Comparison of ENCODE assay signal across 8 cellular contexts in the genomic region with DNA sequence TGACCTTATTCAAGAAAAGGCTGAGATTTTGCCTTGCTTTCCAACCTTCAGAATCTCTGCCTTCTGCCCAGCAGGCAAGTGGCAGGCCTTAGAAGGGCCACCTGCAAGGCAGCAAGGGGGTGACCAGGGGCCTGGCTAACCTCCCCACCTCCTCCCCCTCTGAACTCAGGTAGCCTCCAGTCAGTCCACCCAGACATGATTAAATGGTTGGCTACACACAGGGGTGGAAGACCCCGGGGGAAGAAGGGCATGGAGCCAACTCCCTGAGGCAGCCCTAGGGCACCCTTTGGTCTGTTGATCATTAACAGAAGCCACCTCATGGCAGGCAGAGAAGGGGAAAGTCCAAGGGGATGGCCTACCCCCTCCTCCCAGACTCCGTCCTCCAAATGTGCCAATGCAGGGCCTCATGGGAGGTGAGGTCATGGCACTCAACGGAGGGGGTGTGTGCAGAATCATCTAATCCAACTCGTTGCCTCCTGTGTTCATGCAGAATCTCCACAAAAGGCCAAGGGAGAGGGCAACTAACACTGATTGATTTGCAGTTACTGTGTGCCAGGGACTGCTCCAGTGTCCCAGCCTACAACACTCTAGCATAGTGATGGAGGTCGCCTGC. TPM values are rescaled to one million over a fixed set of nuclear protein-coding genes. Genes with fewer than 3 reads are reported as not detected.
A peak's percentile ranks its signal among the peaks of the same experiment; 100 is the strongest.
DNase-seq lines count a peak whose midpoint lies in the region; ATAC-seq lines count a peak whose summit lies in the region.

No MANE protein-coding gene starts in this region.

- no peaks in the 10 kb centered on the region for H3K9me3 ChIP-seq in right cardiac atrium (ENCODE audit: control insufficient read depth, low read length)

- 67% methylated on average over 5 of the region's 5 CpGs for WGBS in right cardiac atrium

- peaks cover 0 to under 1% of the 10 kb centered on the region in 2 donors for H3K9me3 Mint-ChIP-seq in stimulated activated naive B cell treated with anti-CD40 and anti-IgM and Interleukin-4, amounts not matched to agents 10 μg/mL and 1 μg/mL and 100 μg/mL, for 72 hours
- H3K9me3 Mint-ChIP-seq in activated T-cell treated with anti-CD3 and anti-CD28 coated beads, Interleukin-2, amount 50 U/mL, for 4 hours: no peaks in the 10 kb centered on the region

- peak overlapping the region; percentile 63 for H3K27ac Mint-ChIP-seq in stimulated activated naive B cell treated with anti-CD40 and anti-IgM and Interleukin-4, amounts not matched to agents 10 μg/mL and 1 μg/mL and 100 μg/mL, for 72 hours

- H3K4me3 ChIP-seq in right cardiac atrium (ENCODE audit: low read length): no peak overlapping the region
- no peak overlapping the region for H3K4me3 ChIP-seq in H7 (ENCODE audit: insufficient read depth, low read depth, low read length)

- H3K4me3 Mint-ChIP-seq in stimulated activated naive B cell treated with anti-CD40 and anti-IgM and Interleukin-4, amounts not matched to agents 10 μg/mL and 1 μg/mL and 100 μg/mL, for 72 hours: no peak overlapping the region
- H3K4me3 Mint-ChIP-seq in activated T-cell treated with anti-CD3 and anti-CD28 coated beads, Interleukin-2, amount 50 U/mL, for 4 hours: no peak overlapping the region

- peaks cover 20% of the 10 kb centered on the region for H3K4me1 ChIP-seq in right cardiac atrium (ENCODE audit: control insufficient read depth, insufficient read depth, low read length)

- no peak overlapping the region for H3K27ac ChIP-seq in right cardiac atrium (ENCODE audit: low read length)

- H3K36me3 Mint-ChIP-seq in stimulated activated naive B cell treated with anti-CD40 and anti-IgM and Interleukin-4, amounts not matched to agents 10 μg/mL and 1 μg/mL and 100 μg/mL, for 72 hours: peaks cover 21 to 31% of the 10 kb centered on the region in 2 donors
- H3K36me3 Mint-ChIP-seq in activated T-cell treated with anti-CD3 and anti-CD28 coated beads, Interleukin-2, amount 50 U/mL, for 4 hours (ENCODE audit: insufficient read depth): peaks cover 21% of the 10 kb centered on the region

- no peaks in the 10 kb centered on the region for H3K27me3 ChIP-seq in right cardiac atrium (ENCODE audit: control insufficient read depth, insufficient read depth)
- no peaks in the 10 kb centered on the region for H3K27me3 ChIP-seq in H7 (ENCODE audit: control insufficient read depth, insufficient read depth, low read length)

- peaks cover 1 to 2% of the 10 kb centered on the region in 2 donors for H3K27me3 Mint-ChIP-seq in stimulated activated naive B cell treated with anti-CD40 and anti-IgM and Interleukin-4, amounts not matched to agents 10 μg/mL and 1 μg/mL and 100 μg/mL, for 72 hours
- no peaks in the 10 kb centered on the region for H3K27me3 Mint-ChIP-seq in activated T-cell treated with anti-CD3 and anti-CD28 coated beads, Interleukin-2, amount 50 U/mL, for 4 hours (ENCODE audit: low read depth)

- H3K4me1 Mint-ChIP-seq in stimulated activated naive B cell treated with anti-CD40 and anti-IgM and Interleukin-4, amounts not matched to agents 10 μg/mL and 1 μg/mL and 100 μg/mL, for 72 hours: peaks cover 57 to 82% of the 10 kb centered on the region in 2 donors
- peaks cover 91% of the 10 kb centered on the region for H3K4me1 Mint-ChIP-seq in activated T-cell treated with anti-CD3 and anti-CD28 coated beads, Interleukin-2, amount 50 U/mL, for 4 hours (ENCODE audit: low read depth)

- peak; percentile 30 for ATAC-seq in GM18498 (IDR thresholded peaks at IDR 0.05; ENCODE audit: unreplicated experiment)
- no peak for ATAC-seq in right cardiac atrium
- ATAC-seq in stimulated activated naive B cell treated with anti-CD40 and anti-IgM and Interleukin-4, amounts not matched to agents 10 μg/mL and 1 μg/mL and 100 μg/mL, for 72 hours (replicated peaks): peak; percentile 45 to 49
- ATAC-seq in activated T-cell treated with anti-CD3 and anti-CD28 coated beads, Interleukin-2, amount 50 U/mL, for 4 hours: no peak

- peaks cover 8% of the 10 kb centered on the region for H3K36me3 ChIP-seq in H7 (replicated peaks; ENCODE audit: control insufficient read depth, insufficient read depth, low read length)

- intact Hi-C loops in right cardiac atrium (cut with DNase I): loop anchor here in 3 of 4 donors (10.0 kb wide), 4 partner anchors 100 to 530 kb away; no protein-coding TSS in a partner anchor

- peak; percentile 92 for DNase-seq in RKO (ENCODE audit: low spot score)
- peak in 2 of 3 donors; percentile 64 to 75 for DNase-seq in right cardiac atrium
- DNase-seq in stimulated activated naive B cell treated with anti-CD40 and anti-IgM and Interleukin-4, amounts not matched to agents 10 μg/mL and 1 μg/mL and 100 μg/mL, for 72 hours: peak; percentile 84
- DNase-seq in activated T-cell treated with anti-CD3 and anti-CD28 coated beads, Interleukin-2, amount 50 U/mL, for 4 hours: no peak
- no peak for DNase-seq in NCI-H510A treated with DMSO at 0.1 percent for 48 hours (lab: John Stamatoyannopoulos, UW)
- DNase-seq in H7: no peak
- DNase-seq in NCI-H1436 treated with DMSO at 0.1 percent for 48 hours (lab: John Stamatoyannopoulos, UW): no peak

RNA-seq across cellular contexts. Expression of gene ZFP36L1, which starts 8.5 kb away (rescaled TPM):
- total RNA-seq in right cardiac atrium: 100 to 1,000 TPM in 3 of 4 donors, 10 to 100 TPM in 1; 97.4 to 132 (median 117) TPM
- polyA plus RNA-seq in right cardiac atrium: 45.2 TPM
- 100 to 1,000 TPM; 179 to 242 (median 210) TPM for total RNA-seq in activated T-cell treated with anti-CD3 and anti-CD28 coated beads, Interleukin-2, amount 50 U/mL, for 4 hours
- 47.8 and 73.1 TPM in 2 replicates for total RNA-seq in H7 (2014; rRNA removed; shearing (Covaris generic))

Comparison
In these comparisons a context has a peak if more than half of its experiments do, and no peak if none do; other contexts are left out.
1. ATAC-seq: peak in GM18498 (single experiment) and stimulated activated naive B cell treated with anti-CD40 and anti-IgM and Interleukin-4, amounts not matched to agents 10 μg/mL and 1 μg/mL and 100 μg/mL, for 72 hours (2 of 2); none in right cardiac atrium (0 of 2) and activated T-cell treated with anti-CD3 and anti-CD28 coated beads, Interleukin-2, amount 50 U/mL, for 4 hours (0 of 2).
2. DNase-seq: peak in RKO (single experiment), right cardiac atrium (2 of 3) and stimulated activated naive B cell treated with anti-CD40 and anti-IgM and Interleukin-4, amounts not matched to agents 10 μg/mL and 1 μg/mL and 100 μg/mL, for 72 hours (single experiment); none in activated T-cell treated with anti-CD3 and anti-CD28 coated beads, Interleukin-2, amount 50 U/mL, for 4 hours (single experiment), NCI-H510A treated with DMSO at 0.1 percent for 48 hours (single experiment), H7 (single experiment) and NCI-H1436 treated with DMSO at 0.1 percent for 48 hours (single experiment).